Comparison of ENCODE assay signal across 9 cellular contexts in genomic region chrY:19567908-19568307, GRCh38.
DNase-seq lines count a peak whose midpoint lies in the region; ATAC-seq, FAIRE-seq and TF ChIP-seq lines count a peak whose summit lies in the region.
"Had no signal": no experiment of that assay in that cellular context is flagged by ENCODE, and none has a peak within 500 bp of the region (broad histone marks: within the 10 kb centered on the region; RNA-seq: fewer than 3 reads in every experiment).

No MANE protein-coding gene starts in this region.

- no peak for ATAC-seq in HG02970 (IDR thresholded peaks at IDR 0.05; ENCODE audit: low FRiP score, unreplicated experiment)

- no peaks in the 10 kb centered on the region for H3K9me3 Mint-ChIP-seq in activated CD4-positive, alpha-beta T cell treated with anti-CD3 and anti-CD28 coated beads, Interleukin-2, amount 10 ng/mL, durations not matched to agents 24 days and 14 days

- DNase-seq in activated CD4-positive, alpha-beta T cell treated with anti-CD3 and anti-CD28 coated beads, Interleukin-2, amount 10 ng/mL, durations not matched to agents 24 days and 14 days, result no peak
- DNase-seq in activated CD4-positive, alpha-beta T cell treated with anti-CD3 and anti-CD28 coated beads, Interleukin-2, amount 50 U/mL, for 48 hours, result no peak
- DNase-seq in NCI-H460 (ENCODE audit: extremely low read depth, low read depth) (peak; percentile 32), epithelial cell of proximal tubule (ENCODE audit: low read depth) (no peak), small intestine (peak; percentile 58), GM03348 (ENCODE audit: low spot score) (no peak), AML-193 (lab: John Stamatoyannopoulos, UW) (no peak)
- DNase-seq: amniotic stem cell had no signal

- no peaks in the 10 kb centered on the region for H3K27me3 ChIP-seq in small intestine (ENCODE audit: control insufficient read depth in 2 of 2, insufficient read depth in 2 of 2, low read length in 2 of 2)

- H3K4me1 Mint-ChIP-seq in activated CD4-positive, alpha-beta T cell treated with anti-CD3 and anti-CD28 coated beads, Interleukin-2, amount 10 ng/mL, durations not matched to agents 24 days and 14 days, result peaks cover 28% of the 10 kb centered on the region

- no peak for FAIRE-seq in small intestine (lab: Jason Lieb, UNC)

- TF ChIP-seq CTCF in epithelial cell of proximal tubule (conservative IDR thresholded peaks at IDR 0.05; ENCODE audit: low read depth, low read length), result no peak

- peak overlapping the region; percentile 100 for H3K27ac Mint-ChIP-seq in activated CD4-positive, alpha-beta T cell treated with anti-CD3 and anti-CD28 coated beads, Interleukin-2, amount 10 ng/mL, durations not matched to agents 24 days and 14 days

- no peaks in the 10 kb centered on the region for H3K4me1 ChIP-seq in small intestine (ENCODE audit: control insufficient read depth in 2 of 2, insufficient read depth in 1 of 2, low read depth in 1 of 2, low read length in 1 of 2)

- no peaks in the 10 kb centered on the region for H3K36me3 ChIP-seq in small intestine (ENCODE audit: control insufficient read depth in 2 of 2, insufficient read depth in 2 of 2, low read length in 2 of 2)

- H3K4me3 ChIP-seq in epithelial cell of proximal tubule (ENCODE audit: low read depth, low read length) (peak overlapping the region; percentile 69), small intestine (ENCODE audit: low read depth in 1 of 2, low read length in 2 of 2) (peak overlapping the region in 1 of 2 donors; percentile 44)

- H3K27ac ChIP-seq in small intestine (ENCODE audit: low read depth in 1 of 2, low read length in 1 of 2), result peak overlapping the region in 1 of 2 donors; percentile 88

- no peaks in the 10 kb centered on the region for H3K27me3 Mint-ChIP-seq in activated CD4-positive, alpha-beta T cell treated with anti-CD3 and anti-CD28 coated beads, Interleukin-2, amount 10 ng/mL, durations not matched to agents 24 days and 14 days

- no peaks in the 10 kb centered on the region for H3K9me3 ChIP-seq in small intestine (ENCODE audit: control insufficient read depth, low read depth)

- WGBS in small intestine, 3 donors, result 0 to 1% (median 0%) methylated on average over 3 to 15 of the region's 15 CpGs

- peaks cover 15% of the 10 kb centered on the region for H3K36me3 Mint-ChIP-seq in activated CD4-positive, alpha-beta T cell treated with anti-CD3 and anti-CD28 coated beads, Interleukin-2, amount 10 ng/mL, durations not matched to agents 24 days and 14 days (ENCODE audit: low read depth)

- intact Hi-C loops in activated CD4-positive, alpha-beta T cell treated with anti-CD3 and anti-CD28 coated beads, Interleukin-2, amount 10 ng/mL, durations not matched to agents 24 days and 14 days (cut with micrococcal nuclease), result loop anchor here (1.0 to 10.0 kb wide), 5 partner anchors 13 to 1007 kb away; partner anchors contain the start of genes EIF1AY and KDM5D

- peak overlapping the region; percentile 94 for H3K4me3 Mint-ChIP-seq in activated CD4-positive, alpha-beta T cell treated with anti-CD3 and anti-CD28 coated beads, Interleukin-2, amount 10 ng/mL, durations not matched to agents 24 days and 14 days

Comparison
In these comparisons a context has a peak if more than half of its experiments do, and no peak if none do; other contexts are left out.
1. DNase-seq: peak in NCI-H460 (single experiment) and small intestine (single experiment); none in activated CD4-positive, alpha-beta T cell treated with anti-CD3 and anti-CD28 coated beads, Interleukin-2, amount 10 ng/mL, durations not matched to agents 24 days and 14 days (single experiment), activated CD4-positive, alpha-beta T cell treated with anti-CD3 and anti-CD28 coated beads, Interleukin-2, amount 50 U/mL, for 48 hours (0 of 2), epithelial cell of proximal tubule (single experiment), GM03348 (single experiment) and AML-193 (0 of 2).